ENCODE assay signal across 11 cellular contexts in genomic region chr4:172813359-172813923, GRCh38.
DNase-seq lines count a peak whose midpoint lies in the region; ATAC-seq and TF ChIP-seq lines count a peak whose summit lies in the region.
"Had no signal": no experiment of that assay in that cellular context is flagged by ENCODE, and none has a peak within 500 bp of the region (broad histone marks: within the 10 kb centered on the region; RNA-seq: fewer than 3 reads in every experiment).

No MANE protein-coding gene starts in this region.

- H3K36me3 ChIP-seq in thyroid gland (no peaks in the 10 kb centered on the region), esophagus squamous epithelium (no peaks in the 10 kb centered on the region)

- no peak for TF ChIP-seq POLR2A in thyroid gland (IDR thresholded peaks at IDR 0.05)
- no peak for TF ChIP-seq POLR2A in esophagus squamous epithelium (IDR thresholded peaks at IDR 0.05)

- no peak overlapping the region for H3K4me3 ChIP-seq in choroid plexus epithelial cell (ENCODE audit: low read depth, low read length)
- H3K4me3 ChIP-seq in thyroid gland (replicated peaks in 1 of 3): no peak overlapping the region
- H3K4me3 ChIP-seq in esophagus squamous epithelium: no peak overlapping the region

- H3K9me3 ChIP-seq in thyroid gland (no peaks in the 10 kb centered on the region), esophagus squamous epithelium (no peaks in the 10 kb centered on the region)

- H3K27me3 ChIP-seq in thyroid gland (no peaks in the 10 kb centered on the region), esophagus squamous epithelium (no peaks in the 10 kb centered on the region)

- TF ChIP-seq CTCF in choroid plexus epithelial cell (conservative IDR thresholded peaks at IDR 0.05; ENCODE audit: low read depth, low read length) (no peak), thyroid gland (IDR thresholded peaks at IDR 0.05) (no peak), esophagus squamous epithelium (IDR thresholded peaks at IDR 0.05) (no peak)

- no peak overlapping the region for H3K27ac ChIP-seq in thyroid gland
- no peak overlapping the region for H3K27ac ChIP-seq in esophagus squamous epithelium

- WGBS in thyroid gland, 2 donors: 67 to 78% methylated on average over 11 of the region's 11 CpGs
- WGBS in esophagus squamous epithelium, 2 donors: 62 to 66% methylated on average over 10 to 11 of the region's 11 CpGs

- peaks cover 3 to 11% of the 10 kb centered on the region in 2 donors for H3K4me1 ChIP-seq in thyroid gland
- no peaks in the 10 kb centered on the region for H3K4me1 ChIP-seq in esophagus squamous epithelium

- intact Hi-C loops in thyroid gland (cut with DNase I) (no loop called here), esophagus squamous epithelium (cut with DNase I) (no loop called here)

- DNase-seq in choroid plexus epithelial cell (ENCODE audit: low read depth) (peak; percentile 22), thyroid gland (no peak), KG1 (lab: John Stamatoyannopoulos, UW) (no peak), activated gamma-delta T cell treated with Interleukin-2 at 50 U/mL for 16 hours (no peak), esophagus squamous epithelium (lab: John Stamatoyannopoulos, UW) (no peak)
- DNase-seq: effector CD8-positive, alpha-beta T cell; H9; NCI-H2081 treated with DMSO at 0.1 percent for 48 hours had no signal

- ATAC-seq in GM18520 (IDR thresholded peaks at IDR 0.05; ENCODE audit: unreplicated experiment): peak; percentile 88
- peak; percentile 83 for ATAC-seq in GM21529 (IDR thresholded peaks at IDR 0.05; ENCODE audit: unreplicated experiment)
- peak; percentile 88 for ATAC-seq in HG03196 (IDR thresholded peaks at IDR 0.05; ENCODE audit: unreplicated experiment)
